In the genomic region with DNA sequence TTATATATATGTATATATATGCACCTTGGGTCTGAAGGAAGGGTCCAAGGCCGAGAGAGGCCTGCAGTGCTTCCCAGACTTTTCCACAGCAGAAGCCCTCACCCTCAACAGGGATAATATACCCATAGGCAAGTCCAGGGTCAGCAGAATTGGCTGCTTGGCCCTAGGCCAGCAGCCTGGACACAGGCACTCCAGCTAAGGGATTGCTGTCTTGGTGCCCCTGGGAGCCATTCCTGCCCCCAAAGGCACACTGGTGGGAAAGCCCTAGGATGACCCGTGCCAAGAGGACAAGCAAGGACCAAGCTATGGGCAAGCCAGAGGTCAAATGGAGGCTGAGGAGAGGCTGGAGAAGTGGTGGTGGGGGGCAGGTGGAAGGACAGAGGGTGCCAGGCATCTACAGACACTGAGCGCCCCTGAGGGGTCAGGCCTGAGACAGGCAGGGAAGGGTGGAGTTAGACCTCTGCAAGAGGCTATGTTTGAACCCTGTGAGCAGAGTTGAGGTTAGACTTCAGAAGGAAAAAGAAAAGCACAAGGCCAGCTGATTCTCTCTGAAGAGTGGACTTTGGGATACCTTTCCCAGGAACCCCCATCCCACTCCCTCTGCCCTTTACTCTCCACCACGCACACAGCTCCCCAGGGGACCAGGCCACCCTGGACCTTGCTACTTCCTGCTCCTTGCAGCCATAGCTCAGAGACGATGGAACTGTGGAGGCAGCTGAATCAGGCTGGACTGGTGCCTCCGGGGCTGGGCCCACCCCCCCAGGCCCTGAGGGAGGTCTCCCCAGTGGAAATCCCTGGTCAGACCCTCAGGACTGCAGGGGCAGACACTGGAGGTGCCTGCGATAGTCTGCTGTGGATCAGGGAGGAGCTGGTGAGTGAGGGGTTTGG, we compare ENCODE assay signal across 23 cellular contexts. TPM values are rescaled to one million over a fixed set of nuclear protein-coding genes. Genes with fewer than 3 reads are reported as not detected.
A peak's percentile ranks its signal among the peaks of the same experiment; 100 is the strongest.
DNase-seq lines count a peak whose midpoint lies in the region; ATAC-seq, FAIRE-seq and TF ChIP-seq lines count a peak whose summit lies in the region.
"Had no signal": no experiment of that assay in that cellular context is flagged by ENCODE, and none has a peak within 500 bp of the region (broad histone marks: within the 10 kb centered on the region; RNA-seq: fewer than 3 reads in every experiment).

A gene with protein sequence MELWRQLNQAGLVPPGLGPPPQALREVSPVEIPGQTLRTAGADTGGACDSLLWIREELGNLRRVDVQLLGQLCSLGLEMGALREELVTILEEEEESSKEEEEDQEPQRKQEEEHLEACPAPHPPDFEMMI (plus strand): TSS at position 684 of the 888 bp plus-strand sequence. CDS start 14 bp downstream, at position 698.

- in situ Hi-C loops in HepG2 (cut with HindIII; ENCODE audit: extremely low pct_ligation_motif_present, low pct_unique_long_range_greater_than_20kb), result loop anchor here (5.0 kb wide), 1 partner anchor 120 kb away; no protein-coding TSS in a partner anchor

- H3K4me1 Mint-ChIP-seq in stimulated activated naive CD8-positive, alpha-beta T cell treated with anti-CD3 and anti-CD28 coated beads, Interleukin-15, Interleukin-2, amounts not matched to agents 100 ng/mL and 50 ng/mL, for 24 hours (ENCODE audit: low read depth), result peaks cover 8% of the 10 kb centered on the region
- peaks cover 5% of the 10 kb centered on the region for H3K4me1 Mint-ChIP-seq in stimulated activated naive CD8-positive, alpha-beta T cell treated with anti-CD3 and anti-CD28 coated beads, Interleukin-15, amount 100 ng/mL, for 72 hours

- peaks cover 8% of the 10 kb centered on the region for H3K36me3 Mint-ChIP-seq in stimulated activated naive CD8-positive, alpha-beta T cell treated with anti-CD3 and anti-CD28 coated beads, Interleukin-15, Interleukin-2, amounts not matched to agents 100 ng/mL and 50 ng/mL, for 24 hours (ENCODE audit: low read depth)

- H3K27me3 ChIP-seq in Peyer's patch (no peaks in the 10 kb centered on the region), HepG2 (ENCODE audit: control insufficient read depth in 1 of 2, insufficient read depth in 2 of 2, low read length in 2 of 2) (no peaks in the 10 kb centered on the region)
- H3K27me3 ChIP-seq: ascending aorta, thyroid gland had no signal

- CTCF ChIA-PET in HepG2 (lab: Yijun Ruan, JAX; ENCODE audit: low intra/inter-chr PET ratio, low total read pairs), result no interaction called here

- ATAC-seq in stimulated activated naive CD8-positive, alpha-beta T cell treated with anti-CD3 and anti-CD28 coated beads, Interleukin-15, amount 100 ng/mL, for 72 hours, result no peak
- ATAC-seq in HepG2 (peak; percentile 36), HG02759 (IDR thresholded peaks at IDR 0.05; ENCODE audit: unreplicated experiment) (no peak)
- ATAC-seq: PC-3 had no signal

- H3K27ac Mint-ChIP-seq in stimulated activated naive CD8-positive, alpha-beta T cell treated with anti-CD3 and anti-CD28 coated beads, Interleukin-15, Interleukin-2, amounts not matched to agents 100 ng/mL and 50 ng/mL, for 24 hours, result peak within 1 kb of the TSS; percentile 7
- H3K27ac Mint-ChIP-seq in stimulated activated naive CD8-positive, alpha-beta T cell treated with anti-CD3 and anti-CD28 coated beads, Interleukin-15, amount 100 ng/mL, for 72 hours, result peak within 1 kb of the TSS in 1 of 2 donors; percentile 6
- H3K27ac Mint-ChIP-seq: activated CD4-positive, alpha-beta T cell treated with anti-CD3 and anti-CD28 coated beads, Interleukin-2, amount 10 ng/mL, durations not matched to agents 7 days and 5 days had no signal

- DNase-seq in stimulated activated naive CD8-positive, alpha-beta T cell treated with anti-CD3 and anti-CD28 coated beads, Interleukin-15, amount 100 ng/mL, for 72 hours, result no peak
- DNase-seq in Peyer's patch (peak in 2 of 3 donors; percentile 75 to 79), HepG2 (ENCODE audit: low spot score) (no peak), germinal center (ENCODE audit: low spot score) (no peak), AML-193 (lab: John Stamatoyannopoulos, UW) (no peak)
- DNase-seq: activated CD4-positive, alpha-beta T cell treated with anti-CD3 and anti-CD28 coated beads, Interleukin-2, amount 10 ng/mL, durations not matched to agents 7 days and 5 days; GF-D8; left ventricle myocardium inferior; NCI-H187 treated with DMSO at 0.1 percent for 48 hours; PC-3; stimulated activated CD4-positive, alpha-beta T cell treated with anti-CD3 and anti-CD28 coated beads, Interleukin-4, amount 100 ng/mL, for 4 hours; stimulated activated CD8-positive, alpha-beta memory T cell treated with anti-CD3 and anti-CD28 coated beads, Interleukin-4, amount 100 ng/mL, for 48 hours; thyroid gland had no signal

- H2AFZ ChIP-seq in HepG2 (ENCODE audit: low read length), result peak within 1 kb of the TSS; percentile 85

- peaks cover 3% of the 10 kb centered on the region for H3K79me2 ChIP-seq in HepG2 (ENCODE audit: insufficient read depth, low read length)

- H3K9me3 Mint-ChIP-seq in stimulated activated naive CD8-positive, alpha-beta T cell treated with anti-CD3 and anti-CD28 coated beads, Interleukin-15, Interleukin-2, amounts not matched to agents 100 ng/mL and 50 ng/mL, for 24 hours, result no peaks in the 10 kb centered on the region
- no peaks in the 10 kb centered on the region for H3K9me3 Mint-ChIP-seq in stimulated activated naive CD8-positive, alpha-beta T cell treated with anti-CD3 and anti-CD28 coated beads, Interleukin-15, amount 100 ng/mL, for 72 hours
- H3K9me3 Mint-ChIP-seq: activated CD4-positive, alpha-beta T cell treated with anti-CD3 and anti-CD28 coated beads, Interleukin-2, amount 10 ng/mL, durations not matched to agents 7 days and 5 days had no signal

- H3K4me2 ChIP-seq in HepG2 (ENCODE audit: low read depth, low read length), result peak within 1 kb of the TSS; percentile 77

- H3K27ac ChIP-seq in Peyer's patch (peak within 1 kb of the TSS in 3 of 4 donors; percentile 55 to 79 (median 77)), HepG2 (ENCODE audit: extremely low read length, insufficient read depth, low read length) (no peak within 1 kb of the TSS)
- H3K27ac ChIP-seq: ascending aorta, left ventricle myocardium inferior, SK-N-MC, thyroid gland had no signal

- H4K20me1 ChIP-seq in HepG2 (ENCODE audit: insufficient read depth, low read length), result no peaks in the 10 kb centered on the region

- TF ChIP-seq RAD21 in HepG2 (CRISPR knock-in tag; IDR thresholded peaks at IDR 0.05), result no peak

- no peak within 1 kb of the TSS for H3K4me3 Mint-ChIP-seq in stimulated activated naive CD8-positive, alpha-beta T cell treated with anti-CD3 and anti-CD28 coated beads, Interleukin-15, Interleukin-2, amounts not matched to agents 100 ng/mL and 50 ng/mL, for 24 hours
- H3K4me3 Mint-ChIP-seq in stimulated activated naive CD8-positive, alpha-beta T cell treated with anti-CD3 and anti-CD28 coated beads, Interleukin-15, amount 100 ng/mL, for 72 hours, result no peak within 1 kb of the TSS
- H3K4me3 Mint-ChIP-seq: activated CD4-positive, alpha-beta T cell treated with anti-CD3 and anti-CD28 coated beads, Interleukin-2, amount 10 ng/mL, durations not matched to agents 7 days and 5 days had no signal

- no TSS peak for BruUV-seq in HepG2 (replicated peaks; lab: Mats Ljungman, UMichigan)

- peak within 1 kb of the TSS; percentile 53 for H3K9ac ChIP-seq in HepG2 (ENCODE audit: insufficient read depth, low read depth, low read length)

- TF ChIP-seq CTCF in Peyer's patch (IDR thresholded peaks at IDR 0.05), result no peak
- no peak for TF ChIP-seq CTCF in HepG2 (CRISPR knock-in tag; IDR thresholded peaks at IDR 0.05)

- TF ChIP-seq EP300 in HepG2 (IDR thresholded peaks at IDR 0.05; ENCODE audit: low read depth in 2 of 2, low read length in 2 of 2) (no peak), HepG2 (CRISPR knock-in tag; IDR thresholded peaks at IDR 0.05; ENCODE audit: borderline replicate concordance) (no peak)

- POLR2A ChIA-PET in HepG2 (lab: Yijun Ruan, JAX), result no interaction called here

- H3K36me3 ChIP-seq in Peyer's patch, result peaks cover 0 to 4% (median 0%) of the 10 kb centered on the region in 3 donors
- H3K36me3 ChIP-seq in HepG2 (replicated peaks in 1 of 2; ENCODE audit: control insufficient read depth in 1 of 2, insufficient read depth in 2 of 2, low read length in 2 of 2), result no peaks in the 10 kb centered on the region; a peak in 1 of 5 replicates

- intact Hi-C loops in HepG2 (cut with micrococcal nuclease; ENCODE audit: unreplicated experiment), result no loop called here

- H3K9me3 ChIP-seq in Peyer's patch (no peaks in the 10 kb centered on the region), HepG2 (ENCODE audit: low read length) (no peaks in the 10 kb centered on the region)
- H3K9me3 ChIP-seq: ascending aorta, left ventricle myocardium inferior, thyroid gland had no signal

- no peak for FAIRE-seq in HepG2 (lab: Jason Lieb, UNC)
- FAIRE-seq: endometrium, GM12891 had no signal

- peak within 1 kb of the TSS in 3 of 4 donors; percentile 1 to 50 (median 44) for H3K4me3 ChIP-seq in Peyer's patch
- H3K4me3 ChIP-seq in HepG2 (replicated peaks in 1 of 3; ENCODE audit: insufficient read depth in 1 of 3, low read depth in 2 of 3, low read length in 3 of 3), result peak within 1 kb of the TSS; percentile 46 to 66 (median 56)
- H3K4me3 ChIP-seq: ascending aorta, left ventricle myocardium inferior, SK-N-MC, thyroid gland had no signal

- H3K27me3 Mint-ChIP-seq in stimulated activated naive CD8-positive, alpha-beta T cell treated with anti-CD3 and anti-CD28 coated beads, Interleukin-15, Interleukin-2, amounts not matched to agents 100 ng/mL and 50 ng/mL, for 24 hours, result peaks cover 7% of the 10 kb centered on the region
- peaks cover 7% of the 10 kb centered on the region for H3K27me3 Mint-ChIP-seq in stimulated activated naive CD8-positive, alpha-beta T cell treated with anti-CD3 and anti-CD28 coated beads, Interleukin-15, amount 100 ng/mL, for 72 hours

- peak; percentile 78 to 88 for TF ChIP-seq POLR2A in Peyer's patch (IDR thresholded peaks at IDR 0.05)
- TF ChIP-seq POLR2A in HepG2 (IDR thresholded peaks at IDR 0.05; ENCODE audit: insufficient read depth in 1 of 2, low read depth in 2 of 2, low read length in 2 of 2), result no peak; a peak in 1 of 4 replicates

- peaks cover 0 to 20% (median 3%) of the 10 kb centered on the region in 4 donors for H3K4me1 ChIP-seq in Peyer's patch
- peaks cover 45% of the 10 kb centered on the region for H3K4me1 ChIP-seq in HepG2 (ENCODE audit: insufficient read depth, low read length)
- H3K4me1 ChIP-seq: ascending aorta had no signal

- 14% methylated on average over 7 of the region's 7 CpGs for WGBS in HepG2 (ENCODE audit: low lambda C conversion rate)

RNA-seq across cellular contexts. Expression of the gene that starts here (rescaled TPM):
- total RNA-seq in Peyer's patch (10 to 100 TPM; 17.3 to 49.0 (median 22.3) TPM), HepG2 (2016; rRNA removed; fragmentation: Illumina TruSeq; extraction: Trizol) (0.64 and 1.0 TPM in 2 replicates)
- total RNA-seq in HepG2 (2016; cell fraction: cytosol; rRNA removed; fragmentation: Illumina TruSeq; extraction: Trizol; ENCODE audit: low read depth), result 0.26 and 0.71 TPM in 2 replicates
- 0.84 and 1.5 TPM in 2 replicates for total RNA-seq in HepG2 (2016; cell fraction: insoluble cytoplasmic fraction; rRNA removed; fragmentation: Illumina TruSeq; extraction: Trizol)
- total RNA-seq in HepG2 (2016; cell fraction: membrane; rRNA removed; fragmentation: Illumina TruSeq; extraction: Trizol), result 0.34 and 0.53 TPM in 2 replicates
- total RNA-seq in HepG2 (2016; cell fraction: nucleus; rRNA removed; fragmentation: Illumina TruSeq; extraction: Trizol), result 0.59 TPM in 1 of 2 replicates, not detected in the other
- 0.38 and 0.40 TPM in 2 replicates for polyA plus RNA-seq in HepG2 (2011; rRNA removed)
- 0.13 and 0.49 TPM in 2 replicates for polyA plus RNA-seq in HepG2 (2011; cell fraction: cytosol; rRNA removed)
- 0.21 TPM in 1 of 2 replicates, not detected in the other for polyA plus RNA-seq in HepG2 (2011; cell fraction: nucleus; rRNA removed)
- polyA plus RNA-seq in HepG2 (2012), result 1.1 and 2.3 TPM in 2 replicates
- 0.52 and 0.62 TPM in 2 replicates for polyA plus RNA-seq in HepG2 (2016; cell fraction: cytosol; fragmentation: Illumina TruSeq; extraction: Trizol; ENCODE audit: low read depth)
- polyA plus RNA-seq in HepG2 (2016; cell fraction: insoluble cytoplasmic fraction; fragmentation: Illumina TruSeq; extraction: Trizol; ENCODE audit: low read depth), result 1.4 and 1.7 TPM in 2 replicates
- polyA plus RNA-seq in HepG2 (2016; cell fraction: membrane; fragmentation: Illumina TruSeq; extraction: Trizol; ENCODE audit: low read depth), result 0.61 and 0.69 TPM in 2 replicates
- 0.55 and 0.89 TPM in 2 replicates for polyA plus RNA-seq in HepG2 (2016; cell fraction: nucleus; fragmentation: Illumina TruSeq; extraction: Trizol; ENCODE audit: insufficient read depth, low read depth)
- polyA minus RNA-seq in HepG2 (2011; rRNA and poly(A)+ RNA removed; ENCODE audit: low replicate concordance), result not detected in 2 replicates
- polyA minus RNA-seq in HepG2 (2011; cell fraction: cytosol; rRNA and poly(A)+ RNA removed), result not detected in 2 replicates
- 0.52 TPM in 1 of 2 replicates, not detected in the other for polyA minus RNA-seq in HepG2 (2011; cell fraction: nucleus; rRNA and poly(A)+ RNA removed)
- total RNA-seq: activated CD4-positive, alpha-beta T cell treated with anti-CD3 and anti-CD28 coated beads, Interleukin-2, amount 10 ng/mL, durations not matched to agents 7 days and 5 days; ascending aorta; cerebellum; left ventricle myocardium inferior; NCI-H460; osteocyte; PC-3; thyroid gland had no signal
- polyA plus RNA-seq: BJ had no signal

Comparison
In these comparisons a context has a peak if more than half of its experiments do, and no peak if none do; other contexts are left out.
1. RNA of the gene that starts here (total RNA-seq): 17.3 to 49.0 TPM in Peyer's patch; 0.26 to 1.5 TPM in HepG2; every median in the first group is over 4 times any median in the second.
2. DNase-seq: peak in Peyer's patch (2 of 3); none in stimulated activated naive CD8-positive, alpha-beta T cell treated with anti-CD3 and anti-CD28 coated beads, Interleukin-15, amount 100 ng/mL, for 72 hours (0 of 2), HepG2 (single experiment), germinal center (single experiment) and AML-193 (0 of 2).
3. POLR2A ChIP-seq: peak in Peyer's patch (2 of 2); none in HepG2 (0 of 2).